ENCODE assay signal across 9 cellular contexts in the genomic region with DNA sequence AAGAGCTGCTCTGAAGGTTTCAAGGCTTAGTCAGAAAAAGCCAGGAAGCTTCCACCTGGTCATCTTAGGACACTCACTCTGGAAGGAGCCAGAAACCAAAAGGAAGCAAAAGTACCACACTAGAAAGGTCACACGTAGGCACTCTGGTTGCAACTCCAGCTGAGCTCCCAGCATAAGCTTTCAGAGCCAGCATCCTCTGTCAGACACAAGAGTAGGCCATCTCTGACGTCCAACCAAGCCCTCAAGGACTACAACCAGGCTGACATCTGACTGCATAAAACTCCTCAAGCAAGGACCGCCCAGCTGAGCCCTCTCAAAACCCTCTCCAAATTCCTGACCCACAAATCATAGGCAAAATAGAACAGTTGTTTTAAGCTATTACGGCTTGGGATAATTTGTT. TPM values are rescaled to one million over a fixed set of nuclear protein-coding genes. Genes with fewer than 3 reads are reported as not detected.
DNase-seq lines count a peak whose midpoint lies in the region; ATAC-seq and TF ChIP-seq lines count a peak whose summit lies in the region.
"Had no signal": no experiment of that assay in that cellular context is flagged by ENCODE, and none has a peak within 500 bp of the region (broad histone marks: within the 10 kb centered on the region; RNA-seq: fewer than 3 reads in every experiment).

No MANE protein-coding gene starts in this region.

- DNase-seq in M059J (ENCODE audit: low read depth) (peak; percentile 64), adrenal gland (peak; percentile 67 to 91 (median 82)), hepatocyte (ENCODE audit: low spot score) (no peak), ureter (ENCODE audit: low spot score) (no peak)
- DNase-seq in stimulated activated naive CD8-positive, alpha-beta T cell treated with anti-CD3 and anti-CD28 coated beads, Interleukin-15, Interleukin-2, amounts not matched to agents 100 U/mL and 50 U/mL, for 24 hours, result no peak
- DNase-seq: NCI-H187 treated with DMSO at 0.1 percent for 48 hours had no signal

- H3K9me3 ChIP-seq in adrenal gland (replicated peaks in 1 of 3) (no peaks in the 10 kb centered on the region), hepatocyte (ENCODE audit: low read depth) (no peaks in the 10 kb centered on the region), stomach smooth muscle (ENCODE audit: control insufficient read depth in 2 of 2, low read length in 2 of 2) (no peaks in the 10 kb centered on the region)

- WGBS in adrenal gland, 4 donors, result 15 to 28% (median 23%) methylated on average over 4 of the region's 4 CpGs
- WGBS in hepatocyte (ENCODE audit: low lambda C conversion rate, missing lambda C conversion rate), result 73% methylated on average over 4 of the region's 4 CpGs

- H3K9me2 ChIP-seq in hepatocyte (replicated peaks; ENCODE audit: insufficient read depth), result no peaks in the 10 kb centered on the region

- no peak overlapping the region for H3K9ac ChIP-seq in stomach smooth muscle (ENCODE audit: low read length in 2 of 2)

- peak overlapping the region; percentile 61 for H3K4me2 ChIP-seq in hepatocyte

- no peak for TF ChIP-seq CTCF in adrenal gland (IDR thresholded peaks at IDR 0.05)
- no peak for TF ChIP-seq CTCF in hepatocyte (IDR thresholded peaks at IDR 0.05; ENCODE audit: poor library complexity)

- H3K79me2 ChIP-seq in hepatocyte, result peaks cover 62% of the 10 kb centered on the region

- H3K36me3 ChIP-seq in adrenal gland (replicated peaks in 1 of 2) (no peaks in the 10 kb centered on the region), hepatocyte (replicated peaks; ENCODE audit: insufficient read depth, low read depth) (no peaks in the 10 kb centered on the region), stomach smooth muscle (ENCODE audit: control insufficient read depth in 2 of 2, insufficient read depth in 2 of 2, low read length in 2 of 2) (no peaks in the 10 kb centered on the region)

- TF ChIP-seq POLR2A in adrenal gland (IDR thresholded peaks at IDR 0.05), result peak in 1 of 2 donors; percentile 26

- intact Hi-C loops in adrenal gland (cut with DNase I), result no loop called here

- no peak overlapping the region for H2AFZ ChIP-seq in hepatocyte

- H3K27me3 ChIP-seq in adrenal gland (no peaks in the 10 kb centered on the region), hepatocyte (no peaks in the 10 kb centered on the region), stomach smooth muscle (ENCODE audit: control insufficient read depth in 1 of 2, insufficient read depth in 2 of 2, low read length in 2 of 2) (no peaks in the 10 kb centered on the region)

- peak overlapping the region in 1 of 4 donors; percentile 0 for H3K4me3 ChIP-seq in adrenal gland
- no peak overlapping the region for H3K4me3 ChIP-seq in hepatocyte
- peak overlapping the region in 1 of 2 donors; percentile 15 for H3K4me3 ChIP-seq in stomach smooth muscle (ENCODE audit: low read length in 2 of 2)

- peaks cover 61 to 98% of the 10 kb centered on the region in 2 donors for H3K4me1 ChIP-seq in adrenal gland (replicated peaks in 1 of 2)
- H3K4me1 ChIP-seq in hepatocyte (ENCODE audit: insufficient read depth), result peaks cover 42% of the 10 kb centered on the region
- H3K4me1 ChIP-seq in stomach smooth muscle (ENCODE audit: control insufficient read depth, insufficient read depth, low read length), result peaks cover 23% of the 10 kb centered on the region

- no peak for ATAC-seq in HG02763 (IDR thresholded peaks at IDR 0.05; ENCODE audit: unreplicated experiment)
- no peak for ATAC-seq in GM18517 (IDR thresholded peaks at IDR 0.05; ENCODE audit: unreplicated experiment)
- ATAC-seq in stimulated activated naive CD8-positive, alpha-beta T cell treated with anti-CD3 and anti-CD28 coated beads, Interleukin-15, Interleukin-2, amounts not matched to agents 100 U/mL and 50 U/mL, for 24 hours, result no peak

- no peaks in the 10 kb centered on the region for H4K20me1 ChIP-seq in hepatocyte (ENCODE audit: insufficient read depth, poor library complexity, severe bottlenecking)

- H3K27ac ChIP-seq in adrenal gland (peak overlapping the region; percentile 57 to 100 (median 87)), hepatocyte (peak overlapping the region; percentile 83), stomach smooth muscle (ENCODE audit: low read length) (peak overlapping the region; percentile 53)

RNA-seq across cellular contexts. Expression of gene SH3BP5, which starts 12.8 kb away (rescaled TPM):
- total RNA-seq in M059J (2014; rRNA removed; shearing (Covaris generic)), result 9.2 and 9.9 TPM in 2 replicates
- 100 to 1,000 TPM; 134 to 830 (median 180) TPM for total RNA-seq in adrenal gland
- polyA plus RNA-seq in adrenal gland, result 1,000 to 10,000 TPM in 1 of 3 donors, 100 to 1,000 TPM in 2; 119 to 1,158 (median 135) TPM
- 16.3 and 19.9 TPM in 2 replicates for total RNA-seq in hepatocyte
- 15.9 and 17.0 TPM in 2 replicates for polyA plus RNA-seq in hepatocyte
- 68.0 TPM for total RNA-seq in ureter

Comparison
In these comparisons a context has a peak if more than half of its experiments do, and no peak if none do; other contexts are left out.
1. DNase-seq: peak in M059J (single experiment) and adrenal gland (7 of 7); none in hepatocyte (single experiment), ureter (single experiment) and stimulated activated naive CD8-positive, alpha-beta T cell treated with anti-CD3 and anti-CD28 coated beads, Interleukin-15, Interleukin-2, amounts not matched to agents 100 U/mL and 50 U/mL, for 24 hours (single experiment).
2. Peak in every context shown above with its lines, with median percentiles within 50 percentile points of each other: H3K27ac ChIP-seq.